24 cellular contexts compared by ENCODE assay signal in genomic region chr12:116245189-116245588, GRCh38. TPM values are rescaled to one million over a fixed set of nuclear protein-coding genes. Genes with fewer than 3 reads are reported as not detected.
DNase-seq lines count a peak whose midpoint lies in the region; ATAC-seq, FAIRE-seq and TF ChIP-seq lines count a peak whose summit lies in the region.
"Had no signal": no experiment of that assay in that cellular context is flagged by ENCODE, and none has a peak within 500 bp of the region (broad histone marks: within the 10 kb centered on the region; RNA-seq: fewer than 3 reads in every experiment).

No MANE protein-coding gene starts in this region.

- H3K9me3 ChIP-seq in CD4-positive, CD25-positive, alpha-beta regulatory T cell (ENCODE audit: control insufficient read depth in 2 of 2, low read length in 2 of 2): peaks cover 0 to 4% of the 10 kb centered on the region in 2 experiments
- peaks cover 5% of the 10 kb centered on the region; the same call in 1 of the 2 replicates for H3K9me3 ChIP-seq in HUES6 (ENCODE audit: control insufficient read depth, insufficient read depth, low read depth, low read length)
- H3K9me3 ChIP-seq in H1 (ENCODE audit: insufficient read depth in 2 of 2, low read depth in 1 of 2, low read length in 1 of 2): no peaks in the 10 kb centered on the region
- no peaks in the 10 kb centered on the region for H3K9me3 ChIP-seq in neural progenitor cell (ENCODE audit: low read depth)

- H3K79me1 ChIP-seq in H1 (ENCODE audit: low read depth, low read length): peaks cover 2% of the 10 kb centered on the region; the same call in 1 of the 2 replicates

- peak overlapping the region in 2 of 3 donors; percentile 22 to 62 for H3K27ac Mint-ChIP-seq in CD4-positive, CD25-positive, alpha-beta regulatory T cell
- H3K27ac Mint-ChIP-seq in neural progenitor cell: no peak overlapping the region
- H3K27ac Mint-ChIP-seq in activated T-helper 2 cell treated with anti-CD3 and anti-CD28 coated beads, Interferon-gamma antibody, Interleukin-2, Interleukin-4, amounts not matched to agents 10 μg/mL and 5 μg/mL and 100 μg/mL, durations not matched to agents 14 hours and 24 hours and 36 hours: no peak overlapping the region
- H3K27ac Mint-ChIP-seq: T-helper 1 cell treated with Interleukin-12 subunit alpha and Interleukin-12 subunit beta and Interleukin-4 antibody, amounts not matched to agents 30 μg/mL and 1 μg/mL, for 36 hours had no signal

- H3K36me3 ChIP-seq in CD4-positive, CD25-positive, alpha-beta regulatory T cell (ENCODE audit: control insufficient read depth, insufficient read depth, low read length): no peaks in the 10 kb centered on the region
- H3K36me3 ChIP-seq in HUES6 (ENCODE audit: control insufficient read depth, insufficient read depth, low read length) (no peaks in the 10 kb centered on the region), H1 (ENCODE audit: control insufficient read depth in 2 of 4, insufficient read depth in 4 of 4, low read length in 3 of 4) (no peaks in the 10 kb centered on the region), neural progenitor cell (no peaks in the 10 kb centered on the region)
- H3K36me3 ChIP-seq: heart left ventricle, left ventricle myocardium inferior had no signal

- no peak overlapping the region for H2BK120ac ChIP-seq in H1 (replicated peaks; ENCODE audit: low read depth, low read length)

- no peak overlapping the region for H3K4me3 Mint-ChIP-seq in CD4-positive, CD25-positive, alpha-beta regulatory T cell
- no peak overlapping the region for H3K4me3 Mint-ChIP-seq in neural progenitor cell
- no peak overlapping the region for H3K4me3 Mint-ChIP-seq in activated T-helper 2 cell treated with anti-CD3 and anti-CD28 coated beads, Interferon-gamma antibody, Interleukin-2, Interleukin-4, amounts not matched to agents 10 μg/mL and 5 μg/mL and 100 μg/mL, durations not matched to agents 14 hours and 24 hours and 36 hours (ENCODE audit: low read depth)
- H3K4me3 Mint-ChIP-seq: activated naive CD8-positive, alpha-beta T cell; T-helper 1 cell treated with Interleukin-12 subunit alpha and Interleukin-12 subunit beta and Interleukin-4 antibody, amounts not matched to agents 30 μg/mL and 1 μg/mL, for 36 hours had no signal

- H3K56ac ChIP-seq in H1 (replicated peaks; ENCODE audit: insufficient read length, low read depth, low read length): no peak overlapping the region

- H3K4me1 Mint-ChIP-seq in CD4-positive, CD25-positive, alpha-beta regulatory T cell: peaks cover 58 to 82% (median 67%) of the 10 kb centered on the region in 4 donors
- peaks cover 24% of the 10 kb centered on the region for H3K4me1 Mint-ChIP-seq in neural progenitor cell
- peaks cover 41% of the 10 kb centered on the region for H3K4me1 Mint-ChIP-seq in activated T-helper 2 cell treated with anti-CD3 and anti-CD28 coated beads, Interferon-gamma antibody, Interleukin-2, Interleukin-4, amounts not matched to agents 10 μg/mL and 5 μg/mL and 100 μg/mL, durations not matched to agents 14 hours and 24 hours and 36 hours (ENCODE audit: low read depth)

- H2BK12ac ChIP-seq in H1 (ENCODE audit: low read depth, low read length): no peak overlapping the region

- no peak overlapping the region for H2BK20ac ChIP-seq in H1 (ENCODE audit: low read length)

- no peak for TF ChIP-seq POLR2A in H1 (IDR thresholded peaks at IDR 0.05; ENCODE audit: control extremely low read depth in 1 of 2, low read depth in 2 of 2, low read length in 2 of 2)

- 86% methylated on average over 2 of the region's 2 CpGs; no CpG with 5 or more reads in 1 of the 2 experiments for WGBS in H1 (ENCODE audit: extremely low coverage in 1 of 2, insufficient coverage in 1 of 2, insufficient read length in 1 of 2, insufficient replicate concordance in 2 of 2, low coverage in 1 of 2, low lambda C conversion rate in 2 of 2, missing lambda C conversion rate in 1 of 2), 2 experiments

- no peaks in the 10 kb centered on the region for H3K27me3 ChIP-seq in CD4-positive, CD25-positive, alpha-beta regulatory T cell (ENCODE audit: control insufficient read depth, insufficient read depth, low read length)
- H3K27me3 ChIP-seq in HUES6 (ENCODE audit: control insufficient read depth, insufficient read depth, low read length): no peaks in the 10 kb centered on the region
- no peaks in the 10 kb centered on the region for H3K27me3 ChIP-seq in H1 (replicated peaks in 1 of 4; ENCODE audit: control insufficient read depth in 3 of 4, extremely low read depth in 1 of 4, insufficient read depth in 3 of 4, low read length in 3 of 4)
- no peaks in the 10 kb centered on the region for H3K27me3 ChIP-seq in neural progenitor cell
- no peaks in the 10 kb centered on the region for H3K27me3 ChIP-seq in foreskin keratinocyte
- H3K27me3 ChIP-seq: heart left ventricle had no signal

- H3K4me3 ChIP-seq in CD4-positive, CD25-positive, alpha-beta regulatory T cell (ENCODE audit: low read depth, low read length): no peak overlapping the region
- H3K4me3 ChIP-seq in HUES6 (ENCODE audit: low read depth, low read length) (no peak overlapping the region), H1 (ENCODE audit: extremely low read depth in 1 of 4, insufficient read depth in 2 of 4, low read depth in 3 of 4, low read length in 4 of 4) (no peak overlapping the region), neural progenitor cell (no peak overlapping the region)
- H3K4me3 ChIP-seq: heart left ventricle, left ventricle myocardium inferior had no signal

- H2BK15ac ChIP-seq in H1 (ENCODE audit: low read length): no peak overlapping the region

- intact Hi-C loops in activated T-helper 2 cell treated with anti-CD3 and anti-CD28 coated beads, Interferon-gamma antibody, Interleukin-2, Interleukin-4, amounts not matched to agents 10 μg/mL and 5 μg/mL and 100 μg/mL, durations not matched to agents 14 hours and 24 hours and 36 hours (cut with micrococcal nuclease): loop anchor here (10.0 kb wide), 1 partner anchor 50 kb away; no protein-coding TSS in a partner anchor

- peak overlapping the region; percentile 4 for H4K5ac ChIP-seq in H1 (ENCODE audit: insufficient read length, low read depth, low read length)

- H3K14ac ChIP-seq in H1 (ENCODE audit: insufficient read length): no peak overlapping the region

- H2AFZ ChIP-seq in H1 (ENCODE audit: low read length): no peak overlapping the region
- H2AFZ ChIP-seq in neural progenitor cell (replicated peaks): no peak overlapping the region

- DNase-seq in CD4-positive, CD25-positive, alpha-beta regulatory T cell: no peak
- DNase-seq in H1 (ENCODE audit: low read depth in 1 of 2, low spot score in 2 of 2): no peak
- no peak for DNase-seq in neural progenitor cell (ENCODE audit: low spot score)
- DNase-seq in foreskin keratinocyte: no peak
- DNase-seq in activated T-helper 2 cell treated with anti-CD3 and anti-CD28 coated beads, Interferon-gamma antibody, Interleukin-2, Interleukin-4, amounts not matched to agents 10 μg/mL and 5 μg/mL and 100 μg/mL, durations not matched to agents 14 hours and 24 hours and 36 hours (ENCODE audit: low spot score): no peak
- no peak for DNase-seq in omental fat pad (ENCODE audit: low spot score)
- no peak for DNase-seq in NCI-H187 (lab: John Stamatoyannopoulos, UW)
- DNase-seq: activated CD4-positive, alpha-beta T cell treated with anti-CD3 and anti-CD28 coated beads, Interleukin-2, amount 50 U/mL, for 48 hours; activated T-cell treated with anti-CD3 and anti-CD28 coated beads for 4 hours; heart left ventricle; left ventricle myocardium inferior; NCI-H1048; NCI-H2029; NCI-H226; occipital lobe; PC-3; right cardiac atrium; SIG-M5 had no signal

- H3K36me3 Mint-ChIP-seq in CD4-positive, CD25-positive, alpha-beta regulatory T cell: peaks cover 4% of the 10 kb centered on the region
- peaks cover 13% of the 10 kb centered on the region for H3K36me3 Mint-ChIP-seq in neural progenitor cell
- H3K36me3 Mint-ChIP-seq in activated T-helper 2 cell treated with anti-CD3 and anti-CD28 coated beads, Interferon-gamma antibody, Interleukin-2, Interleukin-4, amounts not matched to agents 10 μg/mL and 5 μg/mL and 100 μg/mL, durations not matched to agents 14 hours and 24 hours and 36 hours (ENCODE audit: low read depth): peaks cover 10% of the 10 kb centered on the region

- H3K23ac ChIP-seq in H1 (ENCODE audit: insufficient read length): no peak overlapping the region

- peaks cover 16 to 95% of the 10 kb centered on the region in 2 experiments; a peak in 3 of 4 replicates for H3K79me2 ChIP-seq in H1 (ENCODE audit: control insufficient read depth in 1 of 2, insufficient read depth in 2 of 2, low read length in 2 of 2)
- peaks cover 99% of the 10 kb centered on the region for H3K79me2 ChIP-seq in neural progenitor cell (ENCODE audit: low read depth)

- H3K4ac ChIP-seq in H1 (replicated peaks; ENCODE audit: insufficient read length, low read depth, low read length): no peak overlapping the region

- H3K4me2 ChIP-seq in H1 (ENCODE audit: insufficient read depth in 1 of 2, low read depth in 2 of 2, low read length in 2 of 2): peak overlapping the region in 1 of 2 experiments; percentile 15; a peak in 1 of 4 replicates
- peak overlapping the region; percentile 45 for H3K4me2 ChIP-seq in neural progenitor cell
- H3K4me2 ChIP-seq: KMS-11 had no signal

- TF ChIP-seq RAD21 in H1 (IDR thresholded peaks at IDR 0.05 in 1 of 2, conservative IDR thresholded peaks at IDR 0.05 in 1 of 2; ENCODE audit: low read depth in 2 of 2, low read length in 2 of 2): no peak

- H3K23me2 ChIP-seq in H1 (ENCODE audit: low read depth, low read length): no peaks in the 10 kb centered on the region

- no peak overlapping the region for H2AK5ac ChIP-seq in H1 (ENCODE audit: low read depth, low read length)

- H3K27ac ChIP-seq in CD4-positive, CD25-positive, alpha-beta regulatory T cell (ENCODE audit: insufficient read depth, low read length, poor library complexity, severe bottlenecking): no peak overlapping the region
- H3K27ac ChIP-seq in HUES6 (ENCODE audit: low read depth, low read length): 0 out of 2 replicates have a peak overlapping the region, but pooled peaks have one; percentile 41
- H3K27ac ChIP-seq in H1 (ENCODE audit: low read depth, low read length): no peak overlapping the region
- H3K27ac ChIP-seq in neural progenitor cell: peak overlapping the region; percentile 69
- H3K27ac ChIP-seq in foreskin keratinocyte: no peak overlapping the region
- H3K27ac ChIP-seq: KMS-11, left ventricle myocardium inferior, VCaP had no signal

- H3F3A ChIP-seq in neural progenitor cell (ENCODE audit: low read depth): peaks cover 42% of the 10 kb centered on the region

- peaks cover 22% of the 10 kb centered on the region for H3K4me1 ChIP-seq in CD4-positive, CD25-positive, alpha-beta regulatory T cell (ENCODE audit: control insufficient read depth, insufficient read depth, low read length, poor library complexity, severe bottlenecking)
- H3K4me1 ChIP-seq in HUES6 (ENCODE audit: control insufficient read depth, insufficient read depth, low read length): peaks cover 47% of the 10 kb centered on the region
- H3K4me1 ChIP-seq in H1 (replicated peaks in 1 of 4; ENCODE audit: control insufficient read depth in 3 of 4, insufficient read depth in 4 of 4, low read length in 3 of 4): peaks cover 0 to 14% (median 4%) of the 10 kb centered on the region in 4 experiments; a peak in 4 of 7 replicates
- H3K4me1 ChIP-seq in neural progenitor cell: peaks cover 54% of the 10 kb centered on the region
- H3K4me1 ChIP-seq in foreskin keratinocyte: peaks cover 6% of the 10 kb centered on the region

- ATAC-seq in CD4-positive, CD25-positive, alpha-beta regulatory T cell (ENCODE audit: low read depth in 2 of 2): no peak
- ATAC-seq in foreskin keratinocyte (no peak), omental fat pad (ENCODE audit: low FRiP score) (no peak)
- ATAC-seq: PC-3, right cardiac atrium had no signal

- no peak for TF ChIP-seq CTCF in H1 (IDR thresholded peaks at IDR 0.05; ENCODE audit: control extremely low read depth in 1 of 3, insufficient read depth in 1 of 3, low read depth in 1 of 3, low read length in 3 of 3)
- no peak for TF ChIP-seq CTCF in neural progenitor cell (IDR thresholded peaks at IDR 0.05)
- no peak for TF ChIP-seq CTCF in foreskin keratinocyte (conservative IDR thresholded peaks at IDR 0.05)
- TF ChIP-seq CTCF in omental fat pad (IDR thresholded peaks at IDR 0.05): no peak

- no peak overlapping the region for H2BK5ac ChIP-seq in H1 (ENCODE audit: low read depth, low read length)

- no peak for TF ChIP-seq EP300 in H1 (IDR thresholded peaks at IDR 0.05; ENCODE audit: borderline replicate concordance in 1 of 2, low read depth in 2 of 2, low read length in 2 of 2)

- CTCF ChIA-PET in H1 (lab: Charles Lee; ENCODE audit: partially characterized antibody): interaction anchor here (0.6 to 1.2 kb wide), 4 partner anchors 9 to 262 kb away, joined by 3 read pairs; no protein-coding TSS in a partner anchor

- H3K27me3 Mint-ChIP-seq in CD4-positive, CD25-positive, alpha-beta regulatory T cell: no peaks in the 10 kb centered on the region
- H3K27me3 Mint-ChIP-seq in neural progenitor cell (ENCODE audit: insufficient read depth, low read depth): peaks cover 3% of the 10 kb centered on the region
- no peaks in the 10 kb centered on the region for H3K27me3 Mint-ChIP-seq in activated T-helper 2 cell treated with anti-CD3 and anti-CD28 coated beads, Interferon-gamma antibody, Interleukin-2, Interleukin-4, amounts not matched to agents 10 μg/mL and 5 μg/mL and 100 μg/mL, durations not matched to agents 14 hours and 24 hours and 36 hours (ENCODE audit: low read depth)
- H3K27me3 Mint-ChIP-seq: activated naive CD8-positive, alpha-beta T cell had no signal

- H3K9ac ChIP-seq in HUES6 (ENCODE audit: low read length) (no peak overlapping the region), H1 (replicated peaks in 1 of 4; ENCODE audit: extremely low read depth in 1 of 4, low read depth in 3 of 4, low read length in 3 of 4) (no peak overlapping the region), neural progenitor cell (no peak overlapping the region)
- H3K9ac ChIP-seq: KMS-11 had no signal

- no peak overlapping the region for H4K91ac ChIP-seq in H1 (replicated peaks; ENCODE audit: insufficient read length, low read length)

- H4K20me1 ChIP-seq in H1 (replicated peaks in 1 of 2; ENCODE audit: control insufficient read depth in 1 of 2, insufficient read depth in 2 of 2, low read length in 2 of 2) (peaks cover 2 to 8% of the 10 kb centered on the region in 2 experiments), neural progenitor cell (ENCODE audit: low read depth) (peaks cover 79% of the 10 kb centered on the region)

- POLR2A ChIA-PET in H1 (lab: Charles Lee; ENCODE audit: partially characterized antibody): interaction anchor here (0.8 to 1.3 kb wide), 2 partner anchors 9 kb away, joined by 3 to 4 read pairs; no protein-coding TSS in a partner anchor

- H3K18ac ChIP-seq in H1 (ENCODE audit: extremely low read depth, low read length): peak overlapping the region; percentile 25; the same call in 1 of the 2 replicates

- peaks cover 0 to 7% (median 2%) of the 10 kb centered on the region in 7 donors for H3K9me3 Mint-ChIP-seq in CD4-positive, CD25-positive, alpha-beta regulatory T cell
- peaks cover 19% of the 10 kb centered on the region for H3K9me3 Mint-ChIP-seq in neural progenitor cell
- H3K9me3 Mint-ChIP-seq in activated T-helper 2 cell treated with anti-CD3 and anti-CD28 coated beads, Interferon-gamma antibody, Interleukin-2, Interleukin-4, amounts not matched to agents 10 μg/mL and 5 μg/mL and 100 μg/mL, durations not matched to agents 14 hours and 24 hours and 36 hours: peaks cover 14% of the 10 kb centered on the region

- no peak for FAIRE-seq in H1 (lab: Jason Lieb, UNC)
- FAIRE-seq: H54 had no signal

- H4K8ac ChIP-seq in H1 (ENCODE audit: extremely low read depth, insufficient read depth, low read length): no peak overlapping the region

RNA-seq across cellular contexts. Expression of gene MED13L, which starts 32.3 kb away (rescaled TPM):
- 179 TPM for total RNA-seq in CD4-positive, CD25-positive, alpha-beta regulatory T cell
- polyA plus RNA-seq in CD4-positive, CD25-positive, alpha-beta regulatory T cell: 1 to 10 TPM; 4.5 to 7.4 (median 5.9) TPM
- total RNA-seq in H1 (2021; fragmentation: NEBNext Ultra II Directional; extraction: Animal tissue kit (Norgen Biotek cat#: 25700)): 49.0 and 51.7 TPM in 2 replicates
- polyA plus RNA-seq in H1 (2011; rRNA removed) (14.7 and 15.9 TPM in 2 replicates), foreskin keratinocyte (4.6 and 5.3 TPM in 2 replicates)
- polyA plus RNA-seq in H1 (2011; cell fraction: cytosol; rRNA removed): 16.0 TPM
- polyA plus RNA-seq in H1 (2011; cell fraction: nucleus; rRNA removed): 42.0 TPM
- polyA plus RNA-seq in H1 (2012, experiment 1 of 2): 12.7 to 18.3 TPM (median 15.3 TPM) in 4 replicates
- 1.4 TPM for polyA plus RNA-seq in H1 (2012, experiment 2 of 2)
- polyA plus RNA-seq in H1 (2013, experiment 1 of 2): 13.5 TPM
- 12.2 TPM for polyA plus RNA-seq in H1 (2013, experiment 2 of 2)
- 108 and 121 TPM in 2 replicates for polyA minus RNA-seq in H1 (2011; rRNA and poly(A)+ RNA removed)
- 37.8 TPM for polyA minus RNA-seq in H1 (2011; cell fraction: cytosol; rRNA and poly(A)+ RNA removed)
- 231 TPM for polyA minus RNA-seq in H1 (2011; cell fraction: nucleus; rRNA and poly(A)+ RNA removed)
- total RNA-seq in neural progenitor cell (ENCODE audit: low replicate concordance) (122 and 149 TPM in 2 replicates), foreskin keratinocyte (42.4 and 50.1 TPM in 2 replicates), omental fat pad (100 to 1,000 TPM; 153 to 251 (median 194) TPM)
- 49.0 and 52.5 TPM in 2 replicates for total RNA-seq in activated T-helper 2 cell treated with anti-CD3 and anti-CD28 coated beads, Interferon-gamma antibody, Interleukin-2, Interleukin-4, amounts not matched to agents 10 μg/mL and 5 μg/mL and 100 μg/mL, durations not matched to agents 14 hours and 24 hours and 36 hours

Comparison
In these comparisons a context has a peak if more than half of its experiments do, and no peak if none do; other contexts are left out.
1. H3K27ac ChIP-seq: peak in HUES6 (single experiment) and neural progenitor cell (single experiment); none in CD4-positive, CD25-positive, alpha-beta regulatory T cell (single experiment), H1 (single experiment) and foreskin keratinocyte (single experiment).
2. H3K27ac Mint-ChIP-seq: peak in CD4-positive, CD25-positive, alpha-beta regulatory T cell (2 of 3); none in neural progenitor cell (single experiment) and activated T-helper 2 cell treated with anti-CD3 and anti-CD28 coated beads, Interferon-gamma antibody, Interleukin-2, Interleukin-4, amounts not matched to agents 10 μg/mL and 5 μg/mL and 100 μg/mL, durations not matched to agents 14 hours and 24 hours and 36 hours (single experiment).